ENCODE assay signal across 15 cellular contexts in genomic region chr5:156201793-156202388, GRCh38.
DNase-seq lines count a peak whose midpoint lies in the region; ATAC-seq and TF ChIP-seq lines count a peak whose summit lies in the region.
"Had no signal": no experiment of that assay in that cellular context is flagged by ENCODE, and none has a peak within 500 bp of the region (broad histone marks: within the 10 kb centered on the region; RNA-seq: fewer than 3 reads in every experiment).

No MANE protein-coding gene starts in this region.

- no peaks in the 10 kb centered on the region for H3K9me3 Mint-ChIP-seq in activated T-cell treated with anti-CD3 and anti-CD28 coated beads, Interleukin-2, amount 50 U/mL, for 4 hours
- H3K9me3 Mint-ChIP-seq: T-helper 1 cell treated with Interleukin-12 subunit alpha and Interleukin-12 subunit beta and Interleukin-4 antibody, amounts not matched to agents 30 μg/mL and 1 μg/mL, for 36 hours had no signal

- H3K4me1 Mint-ChIP-seq in activated T-cell treated with anti-CD3 and anti-CD28 coated beads, Interleukin-2, amount 50 U/mL, for 4 hours (ENCODE audit: low read depth): no peaks in the 10 kb centered on the region

- H3K36me3 Mint-ChIP-seq in activated T-cell treated with anti-CD3 and anti-CD28 coated beads, Interleukin-2, amount 50 U/mL, for 4 hours (ENCODE audit: insufficient read depth): no peaks in the 10 kb centered on the region

- DNase-seq in DMS53 treated with DMSO at 0.1 percent for 48 hours (lab: John Stamatoyannopoulos, UW; ENCODE audit: unreplicated experiment) (peak; percentile 4), fibroblast of mammary gland (ENCODE audit: low read depth) (peak; percentile 91), sciatic nerve (ENCODE audit: low spot score) (no peak), NCI-H226 (no peak), NCI-H2081 (lab: John Stamatoyannopoulos, UW) (no peak)
- no peak for DNase-seq in activated T-cell treated with anti-CD3 and anti-CD28 coated beads, Interleukin-2, amount 50 U/mL, for 4 hours
- DNase-seq: activated naive CD4-positive, alpha-beta T cell treated with anti-CD3 and anti-CD28 coated beads, Interleukin-2, amount 50 U/mL, for 16 hours; COR-L47; dermis blood vessel endothelial cell; H7; NCI-H146; stomach had no signal

- no peaks in the 10 kb centered on the region for H3K27me3 Mint-ChIP-seq in activated T-cell treated with anti-CD3 and anti-CD28 coated beads, Interleukin-2, amount 50 U/mL, for 4 hours (ENCODE audit: low read depth)

- no peak overlapping the region for H3K4me3 Mint-ChIP-seq in activated T-cell treated with anti-CD3 and anti-CD28 coated beads, Interleukin-2, amount 50 U/mL, for 4 hours
- H3K4me3 Mint-ChIP-seq: T-helper 1 cell treated with Interleukin-12 subunit alpha and Interleukin-12 subunit beta and Interleukin-4 antibody, amounts not matched to agents 30 μg/mL and 1 μg/mL, for 36 hours had no signal

- ATAC-seq in sciatic nerve: peak; percentile 56
- no peak for ATAC-seq in activated T-cell treated with anti-CD3 and anti-CD28 coated beads, Interleukin-2, amount 50 U/mL, for 4 hours
- ATAC-seq in GM21381 (IDR thresholded peaks at IDR 0.05; ENCODE audit: unreplicated experiment): no peak

- H3K4me3 ChIP-seq in fibroblast of mammary gland (ENCODE audit: control insufficient read depth, low read depth, low read length): no peak overlapping the region
- H3K4me3 ChIP-seq: stomach had no signal

- intact Hi-C loops in sciatic nerve (cut with DNase I): no loop called here

- TF ChIP-seq CTCF in fibroblast of mammary gland (conservative IDR thresholded peaks at IDR 0.05; ENCODE audit: control insufficient read depth, insufficient read depth, low read depth, low read length): no peak

TF ChIP-seq in PFSK-1, 5 proteins besides CTCF, POLR2A, EP300 and RAD21:
- peak; percentile 44; the same call in 1 of the 2 replicates for TF ChIP-seq POLR2AphosphoS5 (IDR thresholded peaks at IDR 0.05; ENCODE audit: low read depth, low read length)
- no peak; a peak in 1 of 4 replicates for TF ChIP-seq REST (IDR thresholded peaks at IDR 0.05; ENCODE audit: insufficient read depth in 1 of 2, low read depth in 2 of 2, low read length in 2 of 2)
- no peak for TF ChIP-seq FOXP2 (optimal IDR thresholded peaks at IDR 0.05; ENCODE audit: borderline replicate concordance, extremely low read depth, extremely low read length, insufficient read depth)
- no peak for TF ChIP-seq TAF1 (IDR thresholded peaks at IDR 0.05; ENCODE audit: borderline replicate concordance, insufficient read depth, low read length)
- no peak; the same call in 1 of the 2 replicates for TF ChIP-seq SIN3A (IDR thresholded peaks at IDR 0.05; ENCODE audit: borderline replicate concordance, insufficient read depth, low read length)

Comparison
In these comparisons a context has a peak if more than half of its experiments do, and no peak if none do; other contexts are left out.
1. DNase-seq: peak in DMS53 treated with DMSO at 0.1 percent for 48 hours (single experiment) and fibroblast of mammary gland (single experiment); none in sciatic nerve (single experiment), activated T-cell treated with anti-CD3 and anti-CD28 coated beads, Interleukin-2, amount 50 U/mL, for 4 hours (single experiment), NCI-H226 (single experiment) and NCI-H2081 (0 of 2).